8 cellular contexts compared by ENCODE assay signal in the genomic region with DNA sequence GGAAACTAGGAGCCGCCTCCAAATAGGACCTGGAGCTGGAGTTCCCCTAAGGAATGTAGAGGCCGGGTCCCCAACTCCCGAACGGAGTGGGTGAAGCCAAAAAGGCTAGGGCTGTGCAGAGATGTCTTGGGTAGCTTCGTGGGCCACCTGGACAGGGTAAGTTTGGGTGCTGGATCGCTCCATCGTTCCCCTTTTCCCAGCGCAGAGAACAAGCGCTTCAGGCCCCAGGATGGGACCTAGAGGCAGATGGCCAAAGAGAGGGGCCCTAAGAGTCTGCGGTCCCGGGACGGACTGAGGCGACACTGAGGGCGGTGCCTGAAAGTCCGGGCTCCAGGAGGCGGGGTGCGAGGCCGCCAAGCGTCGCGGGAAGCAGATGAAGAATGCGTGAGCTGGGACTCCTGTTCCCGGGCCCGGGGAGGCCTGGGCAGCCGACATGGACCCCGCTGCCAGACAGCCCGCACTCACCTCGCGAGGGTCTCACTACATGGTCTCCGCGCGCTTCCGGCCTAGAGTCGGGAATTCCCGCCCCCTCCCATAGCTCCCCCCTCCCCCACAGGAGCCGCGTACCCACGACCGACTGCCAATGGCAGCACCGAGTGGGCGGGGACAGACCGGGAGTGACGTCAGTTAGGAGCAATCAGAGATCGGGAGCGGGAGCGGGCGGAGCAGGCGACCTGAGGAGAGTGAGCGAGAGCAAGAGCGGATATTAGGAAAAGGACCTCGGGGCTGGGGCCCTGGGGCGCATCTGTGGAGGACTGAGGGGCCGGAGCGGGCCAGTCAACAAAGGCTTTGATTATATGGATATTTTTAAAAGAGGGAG. TPM values are rescaled to one million over a fixed set of nuclear protein-coding genes. Genes with fewer than 3 reads are reported as not detected.
DNase-seq lines count a peak whose midpoint lies in the region; ATAC-seq and TF ChIP-seq lines count a peak whose summit lies in the region.

A gene with protein sequence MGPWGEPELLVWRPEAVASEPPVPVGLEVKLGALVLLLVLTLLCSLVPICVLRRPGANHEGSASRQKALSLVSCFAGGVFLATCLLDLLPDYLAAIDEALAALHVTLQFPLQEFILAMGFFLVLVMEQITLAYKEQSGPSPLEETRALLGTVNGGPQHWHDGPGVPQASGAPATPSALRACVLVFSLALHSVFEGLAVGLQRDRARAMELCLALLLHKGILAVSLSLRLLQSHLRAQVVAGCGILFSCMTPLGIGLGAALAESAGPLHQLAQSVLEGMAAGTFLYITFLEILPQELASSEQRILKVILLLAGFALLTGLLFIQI (minus strand): TSS at position 508 of the 820 bp plus-strand sequence. CDS start 822 bp downstream, outside the sequence.

- H3K79me2 ChIP-seq in neural cell (replicated peaks; ENCODE audit: insufficient read depth, low read length) = peaks cover 25% of the 10 kb centered on the region

- peak; percentile 53 for ATAC-seq in stimulated activated naive CD8-positive, alpha-beta T cell treated with anti-CD3 and anti-CD28 coated beads, Interleukin-15, amount 100 ng/mL, for 72 hours

- no peaks in the 10 kb centered on the region for H3K9me3 Mint-ChIP-seq in stimulated activated naive CD8-positive, alpha-beta T cell treated with anti-CD3 and anti-CD28 coated beads, Interleukin-15, amount 100 ng/mL, for 72 hours

- peak within 1 kb of the TSS; percentile 84 for H3K9ac ChIP-seq in neural cell (ENCODE audit: low read length)

- H3K27me3 ChIP-seq in HAP-1 (ENCODE audit: low read depth) (no peaks in the 10 kb centered on the region), SJCRH30 (no peaks in the 10 kb centered on the region), neural cell (ENCODE audit: insufficient read depth, low read depth, low read length) (no peaks in the 10 kb centered on the region)

- H3F3A ChIP-seq in neural cell (ENCODE audit: insufficient read depth, low read length, poor library complexity, severe bottlenecking) = peaks cover 4% of the 10 kb centered on the region

- H3K4me1 ChIP-seq in HAP-1 = peaks cover 33% of the 10 kb centered on the region
- no peaks in the 10 kb centered on the region; the same call in 1 of the 2 replicates for H3K4me1 ChIP-seq in SJCRH30

- H3K4me3 Mint-ChIP-seq in stimulated activated naive CD8-positive, alpha-beta T cell treated with anti-CD3 and anti-CD28 coated beads, Interleukin-15, amount 100 ng/mL, for 72 hours = peak within 1 kb of the TSS; percentile 81 to 88

- H3K36me3 ChIP-seq in HAP-1 (replicated peaks) = peaks cover 30% of the 10 kb centered on the region
- H3K36me3 ChIP-seq in SJCRH30 = no peaks in the 10 kb centered on the region
- H3K36me3 ChIP-seq in neural cell (ENCODE audit: insufficient read depth, low read length) = no peaks in the 10 kb centered on the region

- H3K4me3 ChIP-seq in HAP-1 = peak within 1 kb of the TSS; percentile 61
- peak within 1 kb of the TSS; percentile 85 for H3K4me3 ChIP-seq in SJCRH30
- H3K4me3 ChIP-seq in neural cell (ENCODE audit: low read length) = peak within 1 kb of the TSS; percentile 90

- no peaks in the 10 kb centered on the region for H3K27me3 Mint-ChIP-seq in stimulated activated naive CD8-positive, alpha-beta T cell treated with anti-CD3 and anti-CD28 coated beads, Interleukin-15, amount 100 ng/mL, for 72 hours

- no peaks in the 10 kb centered on the region for H3K9me2 ChIP-seq in neural cell (ENCODE audit: insufficient read depth, low read length)

- H2AFZ ChIP-seq in neural cell (ENCODE audit: low read depth, low read length) = peak within 1 kb of the TSS; percentile 79

- TF ChIP-seq EP300 in neural cell (conservative IDR thresholded peaks at IDR 0.05; ENCODE audit: poor library complexity, severe bottlenecking) = no peak

- TF ChIP-seq RAD21 in neural cell (conservative IDR thresholded peaks at IDR 0.05) = no peak

- H4K20me1 ChIP-seq in neural cell (ENCODE audit: insufficient read depth) = no peaks in the 10 kb centered on the region

- H3K9me3 ChIP-seq in HAP-1 (no peaks in the 10 kb centered on the region), SJCRH30 (replicated peaks) (no peaks in the 10 kb centered on the region), neural cell (ENCODE audit: low read length) (no peaks in the 10 kb centered on the region)

- peaks cover 71% of the 10 kb centered on the region for H3K4me1 Mint-ChIP-seq in stimulated activated naive CD8-positive, alpha-beta T cell treated with anti-CD3 and anti-CD28 coated beads, Interleukin-15, amount 100 ng/mL, for 72 hours

- DNase-seq in EH (ENCODE audit: low read depth) = peak; percentile 96
- peak; percentile 95 to 100 for DNase-seq in HAP-1 (ENCODE audit: low spot score in 2 of 2)
- DNase-seq in MV-4-11 (lab: John Stamatoyannopoulos, UW) = peak; percentile 93
- peak; percentile 98 for DNase-seq in SJCRH30
- DNase-seq in activated gamma-delta T cell (lab: John Stamatoyannopoulos, UW) = peak; percentile 75
- DNase-seq in fibroblast of the conjunctiva (ENCODE audit: low read depth) = peak; percentile 94
- peak; percentile 87 to 92 for DNase-seq in stimulated activated naive CD8-positive, alpha-beta T cell treated with anti-CD3 and anti-CD28 coated beads, Interleukin-15, amount 100 ng/mL, for 72 hours

- H3K27ac ChIP-seq in SJCRH30 (peak within 1 kb of the TSS; percentile 61), neural cell (ENCODE audit: low read length) (peak within 1 kb of the TSS; percentile 81)

- peak within 1 kb of the TSS; percentile 94 for H3K4me2 ChIP-seq in neural cell (ENCODE audit: low read length)

- TF ChIP-seq CTCF in neural cell (IDR thresholded peaks at IDR 0.05; ENCODE audit: poor library complexity, severe bottlenecking) = no peak

- in situ Hi-C loops in HAP-1 (cut with MboI; ENCODE audit: low sequenced_read_pairs) = no loop called here

- peak within 1 kb of the TSS; percentile 64 to 77 for H3K27ac Mint-ChIP-seq in stimulated activated naive CD8-positive, alpha-beta T cell treated with anti-CD3 and anti-CD28 coated beads, Interleukin-15, amount 100 ng/mL, for 72 hours

TF ChIP-seq in neural cell, 6 proteins besides CTCF, POLR2A, EP300 and RAD21:
- TF ChIP-seq POLR2AphosphoS5 (IDR thresholded peaks at IDR 0.05) (peak; percentile 67), EZH2 (IDR thresholded peaks at IDR 0.05; ENCODE audit: borderline replicate concordance, insufficient read depth, low read length, poor library complexity, severe bottlenecking) (no peak), REST (IDR thresholded peaks at IDR 0.05; ENCODE audit: borderline replicate concordance) (no peak), TAF1 (IDR thresholded peaks at IDR 0.05; ENCODE audit: low read depth) (peak; percentile 74), MXI1 (conservative IDR thresholded peaks at IDR 0.05; ENCODE audit: poor library complexity, severe bottlenecking) (peak; percentile 57), SMC3 (conservative IDR thresholded peaks at IDR 0.05; ENCODE audit: poor library complexity) (no peak)
TF ChIP-seq in neural cell: peak in this region for 3.

RNA-seq across cellular contexts. Expression of the gene that starts here (rescaled TPM):
- total RNA-seq in SJCRH30 (2014; rRNA removed; shearing (Covaris generic)) = 74.4 and 77.2 TPM in 2 replicates
- 35.2 and 39.9 TPM in 2 replicates for polyA plus RNA-seq in neural cell
- 26.3 and 27.0 TPM in 2 replicates for polyA minus RNA-seq in neural cell

Comparison
In these comparisons a context has a peak if more than half of its experiments do, and no peak if none do; other contexts are left out.
1. Peak in every context shown above with its lines: DNase-seq, ATAC-seq, H3K4me3 ChIP-seq and H3K27ac ChIP-seq.